Comparison of ENCODE assay signal across 8 cellular contexts in genomic region chr7:6057316-6058128, GRCh38. TPM values are rescaled to one million over a fixed set of nuclear protein-coding genes. Genes with fewer than 3 reads are reported as not detected.
DNase-seq lines count a peak whose midpoint lies in the region; ATAC-seq and TF ChIP-seq lines count a peak whose summit lies in the region.

No MANE protein-coding gene starts in this region.

- peaks cover 22% of the 10 kb centered on the region for H3K36me3 Mint-ChIP-seq in CD4-positive, alpha-beta T cell (ENCODE audit: low read depth)
- H3K36me3 Mint-ChIP-seq in nephron progenitor cell (ENCODE audit: low read depth): peaks cover 26% of the 10 kb centered on the region

- peak overlapping the region; percentile 87 for H3K27ac Mint-ChIP-seq in CD4-positive, alpha-beta T cell
- H3K27ac Mint-ChIP-seq in nephron progenitor cell: peak overlapping the region; percentile 80

- ATAC-seq in CD4-positive, alpha-beta T cell (ENCODE audit: poor library complexity): no peak
- no peak for ATAC-seq in GM21526 (IDR thresholded peaks at IDR 0.05; ENCODE audit: low FRiP score, unreplicated experiment)

- H3K4me2 ChIP-seq in Karpas-422 (ENCODE audit: low read depth, low read length, poor library complexity, severe bottlenecking): peak overlapping the region; percentile 83

- H4K20me1 ChIP-seq in Karpas-422 (ENCODE audit: insufficient read depth, low read depth, low read length): peaks cover 7% of the 10 kb centered on the region; the same call in 1 of the 2 replicates

- peak overlapping the region; percentile 98 for H3K9ac ChIP-seq in Karpas-422 (ENCODE audit: low read length)
- peak overlapping the region in 1 of 2 donors; percentile 87 for H3K9ac ChIP-seq in colonic mucosa (ENCODE audit: low read depth in 2 of 2, low read length in 2 of 2)

- H3K4me1 ChIP-seq in Karpas-422 (ENCODE audit: low read length) (peaks cover 21% of the 10 kb centered on the region), colonic mucosa (peaks cover 11% of the 10 kb centered on the region)

- no peak for DNase-seq in CD4-positive, alpha-beta T cell
- DNase-seq in Karpas-422: no peak
- no peak for DNase-seq in colonic mucosa
- no peak for DNase-seq in nephron progenitor cell
- no peak for DNase-seq in OCI-M2 (lab: John Stamatoyannopoulos, UW; ENCODE audit: unreplicated experiment)
- DNase-seq in stimulated activated CD4-positive, alpha-beta T cell treated with anti-CD3 and anti-CD28 coated beads, Interleukin-1b, Interleukin-23, amount 100 ng/mL, for 48 hours: no peak
- no peak for DNase-seq in cortex of kidney (lab: John Stamatoyannopoulos, UW)

- no peaks in the 10 kb centered on the region for H3K9me2 ChIP-seq in Karpas-422 (replicated peaks; ENCODE audit: insufficient read depth, low read length)

- no peak for TF ChIP-seq CTCF in CD4-positive, alpha-beta T cell (IDR thresholded peaks at IDR 0.05)
- TF ChIP-seq CTCF in colonic mucosa (IDR thresholded peaks at IDR 0.05) (no peak), nephron progenitor cell (IDR thresholded peaks at IDR 0.05) (no peak)

- H3K9me3 Mint-ChIP-seq in CD4-positive, alpha-beta T cell: no peaks in the 10 kb centered on the region
- no peaks in the 10 kb centered on the region for H3K9me3 Mint-ChIP-seq in nephron progenitor cell

- no peaks in the 10 kb centered on the region for H3K27me3 ChIP-seq in CD4-positive, alpha-beta T cell (ENCODE audit: control insufficient read depth, insufficient read depth, low read length)
- H3K27me3 ChIP-seq in Karpas-422 (ENCODE audit: low read length): no peaks in the 10 kb centered on the region
- no peaks in the 10 kb centered on the region for H3K27me3 ChIP-seq in colonic mucosa

- POLR2A ChIA-PET in CD4-positive, alpha-beta T cell (lab: Charles Lee): interaction anchor here (0.7 to 0.9 kb wide), 2 partner anchors 48 to 286 kb away, joined by 3 to 4 read pairs; partner anchors contain the start of genes AIMP2 and PMS2

- no peaks in the 10 kb centered on the region for H3K27me3 Mint-ChIP-seq in CD4-positive, alpha-beta T cell
- no peaks in the 10 kb centered on the region for H3K27me3 Mint-ChIP-seq in nephron progenitor cell (ENCODE audit: low read depth, poor library complexity)

- H3K4me1 Mint-ChIP-seq in CD4-positive, alpha-beta T cell (ENCODE audit: low read depth): peaks cover 27% of the 10 kb centered on the region
- H3K4me1 Mint-ChIP-seq in nephron progenitor cell: peaks cover 32% of the 10 kb centered on the region

- no peak overlapping the region for H2AFZ ChIP-seq in Karpas-422 (ENCODE audit: low read length)

- intact Hi-C loops in CD4-positive, alpha-beta T cell (cut with DNase I, micrococcal nuclease): no loop called here
- intact Hi-C loops in colonic mucosa (cut with DNase I): no loop called here

- no peaks in the 10 kb centered on the region for H3K9me3 ChIP-seq in CD4-positive, alpha-beta T cell (ENCODE audit: control insufficient read depth, low read length)
- H3K9me3 ChIP-seq in Karpas-422 (ENCODE audit: low read length): no peaks in the 10 kb centered on the region
- no peaks in the 10 kb centered on the region for H3K9me3 ChIP-seq in colonic mucosa

- CTCF ChIA-PET in CD4-positive, alpha-beta T cell (lab: Charles Lee): no interaction called here

- H3K4me3 ChIP-seq in Karpas-422 (ENCODE audit: low read length) (peak overlapping the region; percentile 98), colonic mucosa (peak overlapping the region; percentile 88)

- peak overlapping the region; percentile 97 for H3K4me3 Mint-ChIP-seq in CD4-positive, alpha-beta T cell
- H3K4me3 Mint-ChIP-seq in nephron progenitor cell: peak overlapping the region; percentile 92

- peaks cover 48% of the 10 kb centered on the region for H3K79me2 ChIP-seq in Karpas-422 (ENCODE audit: low read length)

- peaks cover 10% of the 10 kb centered on the region for H3K36me3 ChIP-seq in Karpas-422 (ENCODE audit: insufficient read depth, low read length)
- H3K36me3 ChIP-seq in colonic mucosa: no peaks in the 10 kb centered on the region

- H3K27ac ChIP-seq in CD4-positive, alpha-beta T cell (ENCODE audit: low read depth, low read length): peak overlapping the region; percentile 79
- H3K27ac ChIP-seq in Karpas-422 (ENCODE audit: low read length): no peak overlapping the region
- peak overlapping the region; percentile 91 for H3K27ac ChIP-seq in colonic mucosa

RNA-seq across cellular contexts. Expression of gene EIF2AK1, which starts 1.5 kb away (rescaled TPM):
- 10 to 100 TPM; 51.9 to 53.6 TPM for total RNA-seq in CD4-positive, alpha-beta T cell
- total RNA-seq in Karpas-422 (2014; rRNA removed; shearing (Covaris generic); ENCODE audit: low replicate concordance): 258 and 273 TPM in 2 replicates
- 100 to 1,000 TPM; 102 to 127 TPM for total RNA-seq in colonic mucosa

RNA-seq across cellular contexts. Expression of gene ANKRD61, which starts 26.3 kb away (rescaled TPM):
- not detected for total RNA-seq in CD4-positive, alpha-beta T cell
- total RNA-seq in Karpas-422 (2014; rRNA removed; shearing (Covaris generic); ENCODE audit: low replicate concordance): 0.22 and 0.71 TPM in 2 replicates
- total RNA-seq in colonic mucosa: not detected

RNA-seq across cellular contexts. Expression of gene USP42, which starts 47.2 kb away (rescaled TPM):
- total RNA-seq in CD4-positive, alpha-beta T cell: 10 to 100 TPM; 34.6 to 37.2 TPM
- total RNA-seq in Karpas-422 (2014; rRNA removed; shearing (Covaris generic); ENCODE audit: low replicate concordance): 6.8 and 10.2 TPM in 2 replicates
- total RNA-seq in colonic mucosa: 1 to 10 TPM; 9.2 to 9.6 TPM

RNA-seq across cellular contexts. Expression of gene AIMP2, which starts 48.5 kb away (rescaled TPM):
- total RNA-seq in CD4-positive, alpha-beta T cell: 1 to 10 TPM; 4.3 to 5.4 TPM
- 97.2 and 106 TPM in 2 replicates for total RNA-seq in Karpas-422 (2014; rRNA removed; shearing (Covaris generic); ENCODE audit: low replicate concordance)
- total RNA-seq in colonic mucosa: 10 to 100 TPM; 31.8 to 60.3 TPM

RNA-seq across cellular contexts. Expression of gene PMS2, which starts 48.7 kb away (rescaled TPM):
- total RNA-seq in CD4-positive, alpha-beta T cell: 10 to 100 TPM; 10.8 to 15.0 TPM
- 30.3 and 32.0 TPM in 2 replicates for total RNA-seq in Karpas-422 (2014; rRNA removed; shearing (Covaris generic); ENCODE audit: low replicate concordance)
- total RNA-seq in colonic mucosa: 1 to 10 TPM; 9.3 to 9.9 TPM
